22 cellular contexts compared by ENCODE assay signal in the genomic region with DNA sequence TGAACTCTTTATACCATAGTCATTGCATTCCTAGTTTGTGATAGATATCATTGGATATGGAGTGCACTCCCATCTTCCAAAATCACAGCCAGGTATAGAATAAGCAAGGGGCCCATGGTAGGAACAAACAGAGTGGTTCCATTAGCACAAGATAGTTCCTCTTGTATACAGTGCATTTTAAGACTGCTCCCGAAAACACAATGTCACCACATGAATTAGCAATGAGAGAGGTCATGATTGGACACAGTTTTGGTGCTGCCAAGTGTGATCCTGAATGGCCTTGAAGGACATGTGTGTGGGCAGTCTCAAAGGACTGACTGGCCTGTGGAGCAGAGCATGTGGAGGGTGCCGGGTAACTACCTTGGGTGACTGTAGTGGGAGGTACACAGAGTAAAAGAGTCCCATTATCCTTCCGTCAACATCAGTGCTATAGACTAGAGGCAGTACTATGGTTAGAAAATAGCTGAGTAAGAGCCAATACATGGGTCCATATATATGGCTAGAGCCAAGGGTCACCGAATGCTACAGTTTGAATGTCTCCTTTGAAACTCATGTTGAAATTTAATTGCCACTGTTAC.
DNase-seq lines count a peak whose midpoint lies in the region; ATAC-seq, FAIRE-seq and TF ChIP-seq lines count a peak whose summit lies in the region.
"Had no signal": no experiment of that assay in that cellular context is flagged by ENCODE, and none has a peak within 500 bp of the region (broad histone marks: within the 10 kb centered on the region; RNA-seq: fewer than 3 reads in every experiment).

No MANE protein-coding gene starts in this region.

- H3K79me2 ChIP-seq in K562 (ENCODE audit: control insufficient read depth, insufficient read depth, low read length): no peaks in the 10 kb centered on the region

- CTCF ChIA-PET in K562 (lab: Yijun Ruan, JAX; ENCODE audit: low intra/inter-chr PET ratio): no interaction called here

- no peak for FAIRE-seq in K562 (lab: Jason Lieb, UNC)
- FAIRE-seq: A204.1, GM12892, GM18507, HepG2 had no signal

- H3K9ac ChIP-seq in K562 (ENCODE audit: insufficient read depth in 1 of 2, low read depth in 2 of 2, low read length in 2 of 2): no peak overlapping the region
- H3K9ac ChIP-seq: GM23248 had no signal

- H3K27me3 Mint-ChIP-seq in activated naive CD8-positive, alpha-beta T cell treated with anti-CD3 and anti-CD28 coated beads, Interleukin-2, amount 10 ng/mL, durations not matched to agents 7 days and 5 days: no peaks in the 10 kb centered on the region
- no peaks in the 10 kb centered on the region for H3K27me3 Mint-ChIP-seq in activated naive CD8-positive, alpha-beta T cell treated with anti-CD3 and anti-CD28 coated beads, Interleukin-2, amount 50 U/mL, for 24 hours
- H3K27me3 Mint-ChIP-seq: CD4-positive, CD25-positive, alpha-beta regulatory T cell; CD8-positive, alpha-beta memory T cell had no signal

- H2AFZ ChIP-seq in K562 (ENCODE audit: low read depth, low read length): peak overlapping the region; percentile 18; the same call in 1 of the 2 replicates
- H2AFZ ChIP-seq: GM23248 had no signal

- H3K4me3 Mint-ChIP-seq in activated naive CD8-positive, alpha-beta T cell treated with anti-CD3 and anti-CD28 coated beads, Interleukin-2, amount 10 ng/mL, durations not matched to agents 7 days and 5 days: no peak overlapping the region
- no peak overlapping the region for H3K4me3 Mint-ChIP-seq in activated naive CD8-positive, alpha-beta T cell treated with anti-CD3 and anti-CD28 coated beads, Interleukin-2, amount 50 U/mL, for 24 hours
- H3K4me3 Mint-ChIP-seq: CD4-positive, CD25-positive, alpha-beta regulatory T cell; CD8-positive, alpha-beta memory T cell had no signal

- H3K27me3 ChIP-seq in K562 (ENCODE audit: control insufficient read depth in 2 of 2, insufficient read depth in 2 of 2, low read length in 2 of 2): no peaks in the 10 kb centered on the region
- H3K27me3 ChIP-seq: BE2C had no signal

- TF ChIP-seq POLR2A in K562 (conservative IDR thresholded peaks at IDR 0.05): no peak

- TF ChIP-seq EP300 in K562 (IDR thresholded peaks at IDR 0.05; ENCODE audit: low read length): no peak

- no peaks in the 10 kb centered on the region for H3K9me1 ChIP-seq in K562 (ENCODE audit: control insufficient read depth, insufficient read depth, low read length)

- POLR2A ChIA-PET in activated naive CD8-positive, alpha-beta T cell treated with anti-CD3 and anti-CD28 coated beads, Interleukin-2, amount 10 ng/mL, durations not matched to agents 7 days and 5 days (lab: Charles Lee): no interaction called here
- POLR2A ChIA-PET in K562 (lab: Yijun Ruan, JAX): interaction anchor here (1.1 kb wide), 1 partner anchor 9 kb away, joined by 3 read pairs; no protein-coding TSS in a partner anchor

- H3K36me3 ChIP-seq in K562 (ENCODE audit: control insufficient read depth, insufficient read depth, low read length): no peaks in the 10 kb centered on the region
- H3K36me3 ChIP-seq: BE2C, HAP-1 had no signal

- no peak overlapping the region for H3K27ac Mint-ChIP-seq in activated naive CD8-positive, alpha-beta T cell treated with anti-CD3 and anti-CD28 coated beads, Interleukin-2, amount 10 ng/mL, durations not matched to agents 7 days and 5 days
- H3K27ac Mint-ChIP-seq in activated naive CD8-positive, alpha-beta T cell treated with anti-CD3 and anti-CD28 coated beads, Interleukin-2, amount 50 U/mL, for 24 hours: no peak overlapping the region
- H3K27ac Mint-ChIP-seq: CD4-positive, CD25-positive, alpha-beta regulatory T cell; CD8-positive, alpha-beta memory T cell had no signal

- in situ Hi-C loops in K562 (cut with MboI): no loop called here

- 21% methylated on average over 4 of the region's 4 CpGs for WGBS in K562 (ENCODE audit: insufficient coverage, low coverage, missing lambda C conversion rate)

- no peak overlapping the region for H3K4me2 ChIP-seq in K562 (ENCODE audit: insufficient read depth, low read length)

- no peaks in the 10 kb centered on the region for H3K4me1 Mint-ChIP-seq in activated naive CD8-positive, alpha-beta T cell treated with anti-CD3 and anti-CD28 coated beads, Interleukin-2, amount 10 ng/mL, durations not matched to agents 7 days and 5 days
- H3K4me1 Mint-ChIP-seq in activated naive CD8-positive, alpha-beta T cell treated with anti-CD3 and anti-CD28 coated beads, Interleukin-2, amount 50 U/mL, for 24 hours: no peaks in the 10 kb centered on the region
- H3K4me1 Mint-ChIP-seq: CD4-positive, CD25-positive, alpha-beta regulatory T cell; CD8-positive, alpha-beta memory T cell had no signal

- no peak overlapping the region for H3K27ac ChIP-seq in K562 (ENCODE audit: extremely low read depth, low read depth, low read length)
- H3K27ac ChIP-seq: GM23248 had no signal

- no peaks in the 10 kb centered on the region for H4K20me1 ChIP-seq in K562 (replicated peaks; ENCODE audit: control insufficient read depth, insufficient read depth, low read length)

- intact Hi-C loops in K562 (cut with micrococcal nuclease): no loop called here

- no peak for DNase-seq in activated naive CD8-positive, alpha-beta T cell treated with anti-CD3 and anti-CD28 coated beads, Interleukin-2, amount 10 ng/mL, durations not matched to agents 7 days and 5 days
- DNase-seq in activated naive CD8-positive, alpha-beta T cell treated with anti-CD3 and anti-CD28 coated beads, Interleukin-2, amount 50 U/mL, for 24 hours: no peak
- no peak for DNase-seq in K562 (ENCODE audit: extremely low read depth in 1 of 4, low spot score in 3 of 4)
- no peak for DNase-seq in stimulated activated naive CD8-positive, alpha-beta T cell treated with anti-CD3 and anti-CD28 coated beads, Interleukin-15, Interleukin-2, amounts not matched to agents 100 U/mL and 50 U/mL, for 24 hours
- DNase-seq in NCI-H748 treated with DMSO at 0.1 percent for 48 hours (lab: John Stamatoyannopoulos, UW): no peak
- no peak for DNase-seq in left lobe of liver (ENCODE audit: low spot score)
- DNase-seq: ACHN; BE2C; C1 segment of cervical spinal cord; CD8-positive, alpha-beta memory T cell; COR-L47; DMS 273 treated with DMSO at 0.1 percent for 48 hours; DMS53; DND-41; EL; GM23248 had no signal

- no peak for TF ChIP-seq RAD21 in K562 (CRISPR knock-in tag; conservative IDR thresholded peaks at IDR 0.05 in 1 of 2, IDR thresholded peaks at IDR 0.05 in 1 of 2)

- peaks cover 2% of the 10 kb centered on the region for H3K9me3 Mint-ChIP-seq in activated naive CD8-positive, alpha-beta T cell treated with anti-CD3 and anti-CD28 coated beads, Interleukin-2, amount 10 ng/mL, durations not matched to agents 7 days and 5 days
- peaks cover 4% of the 10 kb centered on the region for H3K9me3 Mint-ChIP-seq in activated naive CD8-positive, alpha-beta T cell treated with anti-CD3 and anti-CD28 coated beads, Interleukin-2, amount 50 U/mL, for 24 hours

- peak; percentile 33 for ATAC-seq in activated naive CD8-positive, alpha-beta T cell treated with anti-CD3 and anti-CD28 coated beads, Interleukin-2, amount 10 ng/mL, durations not matched to agents 7 days and 5 days (ENCODE audit: low read depth)
- no peak for ATAC-seq in activated naive CD8-positive, alpha-beta T cell treated with anti-CD3 and anti-CD28 coated beads, Interleukin-2, amount 50 U/mL, for 24 hours
- ATAC-seq in K562 (peak; percentile 68), left lobe of liver (no peak)
- ATAC-seq in stimulated activated naive CD8-positive, alpha-beta T cell treated with anti-CD3 and anti-CD28 coated beads, Interleukin-15, Interleukin-2, amounts not matched to agents 100 U/mL and 50 U/mL, for 24 hours: peak; percentile 28
- ATAC-seq: HepG2 had no signal

- BruUV-seq in K562 (replicated peaks; lab: Mats Ljungman, UMichigan): no TSS peak

- TF ChIP-seq CTCF in K562 (IDR thresholded peaks at IDR 0.05 in 2 of 3, conservative IDR thresholded peaks at IDR 0.05 in 1 of 3; ENCODE audit: insufficient read depth in 2 of 3, low read depth in 1 of 3, low read length in 3 of 3): no peak

- no peaks in the 10 kb centered on the region for H3K9me3 ChIP-seq in K562 (replicated peaks; ENCODE audit: control insufficient read depth, insufficient read depth, low read depth, low read length)
- H3K9me3 ChIP-seq: BE2C, HAP-1 had no signal

- no peaks in the 10 kb centered on the region for H3K36me3 Mint-ChIP-seq in activated naive CD8-positive, alpha-beta T cell treated with anti-CD3 and anti-CD28 coated beads, Interleukin-2, amount 10 ng/mL, durations not matched to agents 7 days and 5 days
- no peaks in the 10 kb centered on the region for H3K36me3 Mint-ChIP-seq in activated naive CD8-positive, alpha-beta T cell treated with anti-CD3 and anti-CD28 coated beads, Interleukin-2, amount 50 U/mL, for 24 hours (ENCODE audit: low read depth)
- H3K36me3 Mint-ChIP-seq: CD4-positive, CD25-positive, alpha-beta regulatory T cell; CD8-positive, alpha-beta memory T cell had no signal

- no peaks in the 10 kb centered on the region for H3K4me1 ChIP-seq in K562 (replicated peaks in 1 of 2; ENCODE audit: control insufficient read depth in 2 of 2, insufficient read depth in 2 of 2, low read length in 2 of 2)
- H3K4me1 ChIP-seq: BE2C, HAP-1 had no signal

- no peak overlapping the region for H3K4me3 ChIP-seq in K562
- H3K4me3 ChIP-seq: GM23248, HAP-1 had no signal

TF ChIP-seq in K562, 482 proteins besides CTCF, POLR2A, EP300 and RAD21:
- TF ChIP-seq GABPB2 (CRISPR knock-in tag; conservative IDR thresholded peaks at IDR 0.05): no peak
- TF ChIP-seq, protein P1, sequence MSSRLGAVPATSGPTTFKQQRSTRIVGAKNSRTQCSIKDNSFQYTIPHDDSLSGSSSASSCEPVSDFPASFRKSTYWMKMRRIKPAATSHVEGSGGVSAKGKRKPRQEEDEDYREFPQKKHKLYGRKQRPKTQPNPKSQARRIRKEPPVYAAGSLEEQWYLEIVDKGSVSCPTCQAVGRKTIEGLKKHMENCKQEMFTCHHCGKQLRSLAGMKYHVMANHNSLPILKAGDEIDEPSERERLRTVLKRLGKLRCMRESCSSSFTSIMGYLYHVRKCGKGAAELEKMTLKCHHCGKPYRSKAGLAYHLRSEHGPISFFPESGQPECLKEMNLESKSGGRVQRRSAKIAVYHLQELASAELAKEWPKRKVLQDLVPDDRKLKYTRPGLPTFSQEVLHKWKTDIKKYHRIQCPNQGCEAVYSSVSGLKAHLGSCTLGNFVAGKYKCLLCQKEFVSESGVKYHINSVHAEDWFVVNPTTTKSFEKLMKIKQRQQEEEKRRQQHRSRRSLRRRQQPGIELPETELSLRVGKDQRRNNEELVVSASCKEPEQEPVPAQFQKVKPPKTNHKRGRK (tag; IDR thresholded peaks at IDR 0.05): no peak
- TF ChIP-seq, protein P2, sequence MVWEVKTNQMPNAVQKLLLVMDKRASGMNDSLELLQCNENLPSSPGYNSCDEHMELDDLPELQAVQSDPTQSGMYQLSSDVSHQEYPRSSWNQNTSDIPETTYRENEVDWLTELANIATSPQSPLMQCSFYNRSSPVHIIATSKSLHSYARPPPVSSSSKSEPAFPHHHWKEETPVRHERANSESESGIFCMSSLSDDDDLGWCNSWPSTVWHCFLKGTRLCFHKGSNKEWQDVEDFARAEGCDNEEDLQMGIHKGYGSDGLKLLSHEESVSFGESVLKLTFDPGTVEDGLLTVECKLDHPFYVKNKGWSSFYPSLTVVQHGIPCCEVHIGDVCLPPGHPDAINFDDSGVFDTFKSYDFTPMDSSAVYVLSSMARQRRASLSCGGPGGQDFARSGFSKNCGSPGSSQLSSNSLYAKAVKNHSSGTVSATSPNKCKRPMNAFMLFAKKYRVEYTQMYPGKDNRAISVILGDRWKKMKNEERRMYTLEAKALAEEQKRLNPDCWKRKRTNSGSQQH (CRISPR knock-in tag; IDR thresholded peaks at IDR 0.05): no peak

Comparison
In these comparisons a context has a peak if more than half of its experiments do, and no peak if none do; other contexts are left out.
1. ATAC-seq: peak in activated naive CD8-positive, alpha-beta T cell treated with anti-CD3 and anti-CD28 coated beads, Interleukin-2, amount 10 ng/mL, durations not matched to agents 7 days and 5 days (single experiment), K562 (single experiment) and stimulated activated naive CD8-positive, alpha-beta T cell treated with anti-CD3 and anti-CD28 coated beads, Interleukin-15, Interleukin-2, amounts not matched to agents 100 U/mL and 50 U/mL, for 24 hours (single experiment); none in activated naive CD8-positive, alpha-beta T cell treated with anti-CD3 and anti-CD28 coated beads, Interleukin-2, amount 50 U/mL, for 24 hours (single experiment) and left lobe of liver (single experiment).